ENCODE assay signal across 8 cellular contexts in the genomic region with DNA sequence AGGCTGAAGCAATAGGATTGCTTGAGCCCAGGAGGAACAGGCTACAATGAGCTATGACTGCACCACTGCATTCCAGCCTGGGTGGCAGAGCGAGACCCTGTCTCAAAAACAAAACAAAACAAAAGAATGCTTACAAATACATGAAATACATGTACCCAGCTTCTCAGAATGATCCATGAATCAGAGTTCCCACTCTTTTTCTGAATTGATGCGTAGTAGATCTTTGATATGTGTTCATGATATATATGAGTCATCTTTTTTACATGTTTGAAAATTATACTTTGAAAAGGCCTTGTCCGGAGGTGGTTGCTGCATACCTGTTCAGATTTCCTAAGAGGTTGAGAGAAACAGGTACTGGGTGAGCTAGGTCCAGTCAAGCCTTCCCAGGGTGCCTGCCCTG. TPM values are rescaled to one million over a fixed set of nuclear protein-coding genes. Genes with fewer than 3 reads are reported as not detected.
"Had no signal": no experiment of that assay in that cellular context is flagged by ENCODE, and none has a peak within 500 bp of the region (broad histone marks: within the 10 kb centered on the region; RNA-seq: fewer than 3 reads in every experiment).

No MANE protein-coding gene starts in this region.

RNA-seq across cellular contexts. Expression of gene SPDYE2, which starts 25.3 kb away (rescaled TPM):
- total RNA-seq: stomach, subcutaneous adipose tissue, temporal lobe, thoracic aorta, transverse colon, upper lobe of right lung, uterus, vagina had no signal
